8 cellular contexts compared by ENCODE assay signal in the genomic region with DNA sequence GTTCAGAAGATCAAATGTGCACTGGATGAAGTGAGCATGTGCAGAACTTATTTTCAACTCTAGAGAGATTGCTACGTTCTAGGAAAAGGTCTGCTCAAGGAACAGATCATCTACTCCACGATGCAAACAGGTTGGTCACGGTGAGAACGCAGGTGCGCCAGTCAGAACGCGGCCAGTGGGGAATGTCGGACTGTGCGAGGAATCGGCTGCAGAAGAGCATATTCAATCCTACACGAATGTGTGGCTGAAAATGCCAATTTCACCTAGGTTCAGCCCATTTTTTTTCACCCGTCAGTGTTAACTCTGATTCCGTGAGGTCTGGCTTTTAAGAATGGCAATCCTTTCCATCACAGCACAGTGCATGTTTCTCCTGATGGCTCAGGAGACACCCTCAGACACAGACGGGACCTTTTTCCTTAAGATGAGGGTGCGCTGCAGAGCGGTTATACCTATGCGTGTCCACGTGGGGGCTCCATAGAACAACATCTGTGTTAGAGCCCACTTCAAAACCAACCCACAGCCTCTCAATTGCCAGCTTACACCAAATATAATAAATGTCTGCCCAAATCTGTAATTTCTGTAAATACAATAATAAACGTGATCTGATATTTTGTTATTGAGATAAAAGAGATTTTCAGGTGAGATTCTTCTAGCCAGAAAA.
DNase-seq lines count a peak whose midpoint lies in the region; ATAC-seq, FAIRE-seq and TF ChIP-seq lines count a peak whose summit lies in the region.

No MANE protein-coding gene starts in this region.

- no peaks in the 10 kb centered on the region; the same call in 1 of the 2 replicates for H3K4me1 ChIP-seq in Caco-2

- POLR2A ChIA-PET in Caco-2 (lab: Charles Lee), result no interaction called here

- H3K9me3 Mint-ChIP-seq in Caco-2 (ENCODE audit: unreplicated experiment), result no peaks in the 10 kb centered on the region
- H3K9me3 Mint-ChIP-seq in activated T-helper 1 cell treated with anti-CD3 and anti-CD28 coated beads, Interleukin-12 subunit alpha, Interleukin-12 subunit beta, Interleukin-2, Interleukin-4 antibody, amounts not matched to agents 30 ng/mL and 10 ng/mL and 1 ng/mL, durations not matched to agents 14 hours and 24 hours and 36 hours, result no peaks in the 10 kb centered on the region
- H3K9me3 Mint-ChIP-seq in progenitor cell of endocrine pancreas (ENCODE audit: low read depth), result no peaks in the 10 kb centered on the region

- peak; percentile 81 for ATAC-seq in HG03469 (IDR thresholded peaks at IDR 0.05; ENCODE audit: unreplicated experiment)

- peak; percentile 80 for FAIRE-seq in GM19239 (lab: Jason Lieb, UNC)

- H3K27me3 ChIP-seq in Caco-2 (replicated peaks; ENCODE audit: control insufficient read depth, insufficient read depth, low read length), result peaks cover 1% of the 10 kb centered on the region; the same call in 1 of the 2 replicates

- H3K4me3 Mint-ChIP-seq in Caco-2 (ENCODE audit: unreplicated experiment) (no peak overlapping the region), progenitor cell of endocrine pancreas (ENCODE audit: low read depth) (no peak overlapping the region)
- no peak overlapping the region for H3K4me3 Mint-ChIP-seq in activated T-helper 1 cell treated with anti-CD3 and anti-CD28 coated beads, Interleukin-12 subunit alpha, Interleukin-12 subunit beta, Interleukin-2, Interleukin-4 antibody, amounts not matched to agents 30 ng/mL and 10 ng/mL and 1 ng/mL, durations not matched to agents 14 hours and 24 hours and 36 hours

- H3K27me3 Mint-ChIP-seq in Caco-2 (ENCODE audit: insufficient read depth, unreplicated experiment) (peaks cover 28% of the 10 kb centered on the region), progenitor cell of endocrine pancreas (peaks cover 31% of the 10 kb centered on the region)
- no peaks in the 10 kb centered on the region for H3K27me3 Mint-ChIP-seq in activated T-helper 1 cell treated with anti-CD3 and anti-CD28 coated beads, Interleukin-12 subunit alpha, Interleukin-12 subunit beta, Interleukin-2, Interleukin-4 antibody, amounts not matched to agents 30 ng/mL and 10 ng/mL and 1 ng/mL, durations not matched to agents 14 hours and 24 hours and 36 hours (ENCODE audit: insufficient read depth)

- TF ChIP-seq CTCF in Caco-2 (IDR thresholded peaks at IDR 0.05; ENCODE audit: insufficient read depth in 1 of 2, low read depth in 1 of 2, low read length in 1 of 2, severe bottlenecking in 1 of 2, unreplicated experiment in 1 of 2) (peak; percentile 84 to 86), progenitor cell of endocrine pancreas (IDR thresholded peaks at IDR 0.05; ENCODE audit: unreplicated experiment) (peak; percentile 92)

- intact Hi-C loops in Caco-2 (cut with micrococcal nuclease; ENCODE audit: unreplicated experiment), result loop anchor here (1.0 to 5.0 kb wide), 4 partner anchors 19 to 350 kb away; no protein-coding TSS in a partner anchor
- intact Hi-C loops in activated T-helper 1 cell treated with anti-CD3 and anti-CD28 coated beads, Interleukin-12 subunit alpha, Interleukin-12 subunit beta, Interleukin-2, Interleukin-4 antibody, amounts not matched to agents 30 ng/mL and 10 ng/mL and 1 ng/mL, durations not matched to agents 14 hours and 24 hours and 36 hours (cut with micrococcal nuclease), result no loop called here

- H3K36me3 Mint-ChIP-seq in Caco-2 (ENCODE audit: insufficient read depth, unreplicated experiment) (no peaks in the 10 kb centered on the region), progenitor cell of endocrine pancreas (ENCODE audit: insufficient read depth) (no peaks in the 10 kb centered on the region)
- H3K36me3 Mint-ChIP-seq in activated T-helper 1 cell treated with anti-CD3 and anti-CD28 coated beads, Interleukin-12 subunit alpha, Interleukin-12 subunit beta, Interleukin-2, Interleukin-4 antibody, amounts not matched to agents 30 ng/mL and 10 ng/mL and 1 ng/mL, durations not matched to agents 14 hours and 24 hours and 36 hours (ENCODE audit: low read depth), result no peaks in the 10 kb centered on the region

- H3K36me3 ChIP-seq in Caco-2 (ENCODE audit: control insufficient read depth, insufficient read depth, low read length), result no peaks in the 10 kb centered on the region

- no peaks in the 10 kb centered on the region for H3K9me3 ChIP-seq in Caco-2

- peaks cover 2% of the 10 kb centered on the region for H3K4me1 Mint-ChIP-seq in Caco-2 (ENCODE audit: low read depth, unreplicated experiment)
- no peaks in the 10 kb centered on the region for H3K4me1 Mint-ChIP-seq in activated T-helper 1 cell treated with anti-CD3 and anti-CD28 coated beads, Interleukin-12 subunit alpha, Interleukin-12 subunit beta, Interleukin-2, Interleukin-4 antibody, amounts not matched to agents 30 ng/mL and 10 ng/mL and 1 ng/mL, durations not matched to agents 14 hours and 24 hours and 36 hours (ENCODE audit: low read depth)
- H3K4me1 Mint-ChIP-seq in progenitor cell of endocrine pancreas (ENCODE audit: low read depth), result peaks cover 8% of the 10 kb centered on the region

- H3K4me3 ChIP-seq in Caco-2 (ENCODE audit: low read depth, low read length), result no peak overlapping the region

- H3K27ac Mint-ChIP-seq in Caco-2 (ENCODE audit: unreplicated experiment) (no peak overlapping the region), progenitor cell of endocrine pancreas (no peak overlapping the region)
- no peak overlapping the region for H3K27ac Mint-ChIP-seq in activated T-helper 1 cell treated with anti-CD3 and anti-CD28 coated beads, Interleukin-12 subunit alpha, Interleukin-12 subunit beta, Interleukin-2, Interleukin-4 antibody, amounts not matched to agents 30 ng/mL and 10 ng/mL and 1 ng/mL, durations not matched to agents 14 hours and 24 hours and 36 hours

- peak; percentile 69 to 78 for DNase-seq in Caco-2
- DNase-seq in GM19239 (ENCODE audit: insufficient read length, low spot score), result peak; percentile 31
- DNase-seq in NCI-H748 (lab: John Stamatoyannopoulos, UW; ENCODE audit: unreplicated experiment), result peak; percentile 79
- peak; percentile 2 for DNase-seq in activated T-helper 1 cell treated with anti-CD3 and anti-CD28 coated beads, Interleukin-12 subunit alpha, Interleukin-12 subunit beta, Interleukin-2, Interleukin-4 antibody, amounts not matched to agents 30 ng/mL and 10 ng/mL and 1 ng/mL, durations not matched to agents 14 hours and 24 hours and 36 hours (ENCODE audit: low spot score)
- peak; percentile 70 for DNase-seq in glomerular visceral epithelial cell (ENCODE audit: extremely low spot score)
- peak; percentile 52 for DNase-seq in progenitor cell of endocrine pancreas (ENCODE audit: low spot score, unreplicated experiment)
- no peak for DNase-seq in NCI-H1048 (lab: John Stamatoyannopoulos, UW)

- CTCF ChIA-PET in Caco-2 (lab: Charles Lee), result interaction anchor here (0.6 to 3.7 kb wide), 2 partner anchors 42 to 350 kb away, joined by 3 to 44 read pairs; no protein-coding TSS in a partner anchor

- no TSS peak for BruUV-seq in Caco-2 (replicated peaks; lab: Mats Ljungman, UMichigan)
